In the genomic region with DNA sequence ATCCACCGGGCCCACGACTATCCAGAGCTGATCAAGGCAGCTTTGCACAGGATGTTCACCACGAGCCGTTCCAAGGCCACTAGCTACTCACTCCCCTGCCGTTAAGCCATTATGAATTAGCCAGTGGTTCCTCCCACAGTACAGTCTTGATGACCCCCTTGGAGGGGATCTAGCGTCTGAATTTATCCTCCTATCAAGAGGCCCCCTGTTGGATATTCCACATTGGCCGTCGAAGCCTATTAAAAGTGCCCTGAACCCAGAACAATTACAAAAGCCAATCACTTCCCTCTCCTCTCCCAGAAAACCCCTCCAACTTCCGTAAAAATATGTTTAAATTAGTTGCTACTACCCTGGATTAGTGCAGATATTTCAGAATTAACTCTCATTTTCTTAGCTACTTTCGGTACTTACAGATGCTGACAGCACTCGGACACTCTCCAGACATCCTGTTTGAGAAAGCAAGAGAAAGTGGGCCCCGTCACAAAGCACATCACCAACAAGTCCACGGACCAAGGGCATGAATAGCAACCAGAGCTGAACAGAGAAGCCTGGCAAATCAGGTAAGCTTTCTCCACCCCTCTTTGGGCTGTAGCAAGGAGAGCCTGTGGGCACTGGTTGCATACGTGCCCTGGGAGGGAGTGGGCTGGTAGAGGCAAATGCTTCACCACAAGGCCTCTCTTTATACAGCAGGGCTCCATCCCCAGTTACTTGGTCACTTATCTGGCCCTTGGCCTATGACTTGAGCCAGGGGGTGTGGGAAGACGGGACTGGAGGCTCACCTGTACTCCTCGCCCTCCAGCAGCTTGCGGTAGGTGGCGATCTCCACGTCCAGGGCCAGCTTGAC, we compare ENCODE assay signal across 1 cellular context.
TF ChIP-seq lines count a peak whose summit lies in the region.

No MANE protein-coding gene starts in this region.

TF ChIP-seq in GM23338, 12 proteins besides CTCF, POLR2A, EP300 and RAD21 (continued from another document):
- TF ChIP-seq ZNF331 (CRISPR knock-in tag; IDR thresholded peaks at IDR 0.05; ENCODE audit: low read depth) (no peak), NANOG (IDR thresholded peaks at IDR 0.05; ENCODE audit: borderline replicate concordance) (no peak), ZNF114 (CRISPR knock-in tag; IDR thresholded peaks at IDR 0.05) (no peak), POLR2AphosphoS5 (IDR thresholded peaks at IDR 0.05; ENCODE audit: low read depth) (no peak), JUNB (IDR thresholded peaks at IDR 0.05; ENCODE audit: unreplicated experiment) (no peak), EZH2 (IDR thresholded peaks at IDR 0.05; ENCODE audit: low read depth, unreplicated experiment) (no peak)
- TF ChIP-seq, protein P1, sequence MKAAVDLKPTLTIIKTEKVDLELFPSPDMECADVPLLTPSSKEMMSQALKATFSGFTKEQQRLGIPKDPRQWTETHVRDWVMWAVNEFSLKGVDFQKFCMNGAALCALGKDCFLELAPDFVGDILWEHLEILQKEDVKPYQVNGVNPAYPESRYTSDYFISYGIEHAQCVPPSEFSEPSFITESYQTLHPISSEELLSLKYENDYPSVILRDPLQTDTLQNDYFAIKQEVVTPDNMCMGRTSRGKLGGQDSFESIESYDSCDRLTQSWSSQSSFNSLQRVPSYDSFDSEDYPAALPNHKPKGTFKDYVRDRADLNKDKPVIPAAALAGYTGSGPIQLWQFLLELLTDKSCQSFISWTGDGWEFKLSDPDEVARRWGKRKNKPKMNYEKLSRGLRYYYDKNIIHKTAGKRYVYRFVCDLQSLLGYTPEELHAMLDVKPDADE (IDR thresholded peaks at IDR 0.05) = no peak
- TF ChIP-seq, protein P2, sequence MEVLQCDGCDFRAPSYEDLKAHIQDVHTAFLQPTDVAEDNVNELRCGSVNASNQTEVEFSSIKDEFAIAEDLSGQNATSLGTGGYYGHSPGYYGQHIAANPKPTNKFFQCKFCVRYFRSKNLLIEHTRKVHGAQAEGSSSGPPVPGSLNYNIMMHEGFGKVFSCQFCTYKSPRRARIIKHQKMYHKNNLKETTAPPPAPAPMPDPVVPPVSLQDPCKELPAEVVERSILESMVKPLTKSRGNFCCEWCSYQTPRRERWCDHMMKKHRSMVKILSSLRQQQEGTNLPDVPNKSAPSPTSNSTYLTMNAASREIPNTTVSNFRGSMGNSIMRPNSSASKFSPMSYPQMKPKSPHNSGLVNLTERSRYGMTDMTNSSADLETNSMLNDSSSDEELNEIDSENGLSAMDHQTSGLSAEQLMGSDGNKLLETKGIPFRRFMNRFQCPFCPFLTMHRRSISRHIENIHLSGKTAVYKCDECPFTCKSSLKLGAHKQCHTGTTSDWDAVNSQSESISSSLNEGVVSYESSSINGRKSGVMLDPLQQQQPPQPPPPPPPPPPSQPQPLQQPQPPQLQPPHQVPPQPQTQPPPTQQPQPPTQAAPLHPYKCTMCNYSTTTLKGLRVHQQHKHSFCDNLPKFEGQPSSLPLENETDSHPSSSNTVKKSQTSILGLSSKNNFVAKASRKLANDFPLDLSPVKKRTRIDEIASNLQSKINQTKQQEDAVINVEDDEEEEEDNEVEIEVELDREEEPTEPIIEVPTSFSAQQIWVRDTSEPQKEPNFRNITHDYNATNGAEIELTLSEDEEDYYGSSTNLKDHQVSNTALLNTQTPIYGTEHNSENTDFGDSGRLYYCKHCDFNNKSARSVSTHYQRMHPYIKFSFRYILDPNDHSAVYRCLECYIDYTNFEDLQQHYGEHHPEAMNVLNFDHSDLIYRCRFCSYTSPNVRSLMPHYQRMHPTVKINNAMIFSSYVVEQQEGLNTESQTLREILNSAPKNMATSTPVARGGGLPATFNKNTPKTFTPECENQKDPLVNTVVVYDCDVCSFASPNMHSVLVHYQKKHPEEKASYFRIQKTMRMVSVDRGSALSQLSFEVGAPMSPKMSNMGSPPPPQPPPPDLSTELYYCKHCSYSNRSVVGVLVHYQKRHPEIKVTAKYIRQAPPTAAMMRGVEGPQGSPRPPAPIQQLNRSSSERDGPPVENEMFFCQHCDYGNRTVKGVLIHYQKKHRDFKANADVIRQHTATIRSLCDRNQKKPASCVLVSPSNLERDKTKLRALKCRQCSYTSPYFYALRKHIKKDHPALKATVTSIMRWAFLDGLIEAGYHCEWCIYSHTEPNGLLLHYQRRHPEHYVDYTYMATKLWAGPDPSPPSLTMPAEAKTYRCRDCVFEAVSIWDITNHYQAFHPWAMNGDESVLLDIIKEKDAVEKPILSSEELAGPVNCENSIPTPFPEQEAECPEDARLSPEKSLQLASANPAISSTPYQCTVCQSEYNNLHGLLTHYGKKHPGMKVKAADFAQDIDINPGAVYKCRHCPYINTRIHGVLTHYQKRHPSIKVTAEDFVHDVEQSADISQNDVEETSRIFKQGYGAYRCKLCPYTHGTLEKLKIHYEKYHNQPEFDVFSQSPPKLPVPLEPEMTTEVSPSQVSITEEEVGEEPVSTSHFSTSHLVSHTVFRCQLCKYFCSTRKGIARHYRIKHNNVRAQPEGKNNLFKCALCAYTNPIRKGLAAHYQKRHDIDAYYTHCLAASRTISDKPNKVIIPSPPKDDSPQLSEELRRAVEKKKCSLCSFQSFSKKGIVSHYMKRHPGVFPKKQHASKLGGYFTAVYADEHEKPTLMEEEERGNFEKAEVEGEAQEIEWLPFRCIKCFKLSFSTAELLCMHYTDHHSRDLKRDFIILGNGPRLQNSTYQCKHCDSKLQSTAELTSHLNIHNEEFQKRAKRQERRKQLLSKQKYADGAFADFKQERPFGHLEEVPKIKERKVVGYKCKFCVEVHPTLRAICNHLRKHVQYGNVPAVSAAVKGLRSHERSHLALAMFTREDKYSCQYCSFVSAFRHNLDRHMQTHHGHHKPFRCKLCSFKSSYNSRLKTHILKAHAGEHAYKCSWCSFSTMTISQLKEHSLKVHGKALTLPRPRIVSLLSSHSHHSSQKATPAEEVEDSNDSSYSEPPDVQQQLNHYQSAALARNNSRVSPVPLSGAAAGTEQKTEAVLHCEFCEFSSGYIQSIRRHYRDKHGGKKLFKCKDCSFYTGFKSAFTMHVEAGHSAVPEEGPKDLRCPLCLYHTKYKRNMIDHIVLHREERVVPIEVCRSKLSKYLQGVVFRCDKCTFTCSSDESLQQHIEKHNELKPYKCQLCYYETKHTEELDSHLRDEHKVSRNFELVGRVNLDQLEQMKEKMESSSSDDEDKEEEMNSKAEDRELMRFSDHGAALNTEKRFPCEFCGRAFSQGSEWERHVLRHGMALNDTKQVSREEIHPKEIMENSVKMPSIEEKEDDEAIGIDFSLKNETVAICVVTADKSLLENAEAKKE (CRISPR knock-in tag; IDR thresholded peaks at IDR 0.05) = no peak
